ENCODE assay signal across 30 cellular contexts in the genomic region with DNA sequence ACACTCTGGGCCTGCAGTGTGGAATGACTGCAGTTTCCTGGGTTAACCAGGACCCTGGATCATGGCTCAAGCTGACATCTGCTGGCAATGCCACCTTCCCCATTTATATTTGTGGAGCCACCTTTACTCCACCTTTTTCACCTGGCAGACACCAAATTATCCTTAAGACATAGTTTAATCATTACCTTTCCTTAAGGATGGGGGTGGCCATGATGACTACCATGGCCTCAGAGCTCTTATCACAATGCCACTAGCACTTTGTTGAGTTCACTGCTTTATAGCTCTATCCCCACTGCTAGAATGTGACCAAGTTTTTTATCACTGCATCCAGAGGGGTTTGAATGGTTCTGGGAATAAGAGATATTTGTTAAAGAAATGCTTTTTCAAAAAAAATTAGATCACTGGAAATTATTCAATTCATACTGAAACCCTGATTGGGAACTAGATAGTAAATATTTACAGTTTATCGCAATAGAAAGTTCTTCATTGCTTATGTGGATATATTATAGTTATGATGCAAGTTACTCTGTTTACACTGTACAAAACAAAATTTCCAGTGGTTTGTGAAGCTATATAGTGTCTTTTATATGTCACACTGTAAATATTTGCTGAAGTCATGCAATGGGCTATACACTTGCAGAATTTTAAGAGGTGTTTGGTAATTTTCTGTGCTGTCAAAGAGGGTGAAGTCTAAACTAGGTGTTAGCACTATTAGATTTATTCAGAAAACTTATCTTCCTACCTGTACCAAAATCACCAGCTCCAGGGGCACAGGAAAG.
"Had no signal": no experiment of that assay in that cellular context is flagged by ENCODE, and none has a peak within 500 bp of the region (broad histone marks: within the 10 kb centered on the region; RNA-seq: fewer than 3 reads in every experiment).

No MANE protein-coding gene starts in this region.

- H3K27me3 Mint-ChIP-seq: activated B cell treated with CpG ODN at 0.5 μM for 24 hours had no signal

- H3K4me3 ChIP-seq: ascending aorta, breast epithelium, cardiac muscle cell, coronary artery, esophagus muscularis mucosa, gastrocnemius medialis, heart left ventricle had no signal

- H3K27ac ChIP-seq: ascending aorta, breast epithelium, cardiac muscle cell, coronary artery, esophagus muscularis mucosa, foreskin keratinocyte, gastrocnemius medialis, VCaP had no signal

- H3K27ac Mint-ChIP-seq: activated B cell treated with CpG ODN at 0.5 μM for 24 hours; activated CD4-positive, alpha-beta memory T cell treated with anti-CD3 and anti-CD28 coated beads, Interleukin-2, amount 10 ng/mL, durations not matched to agents 7 days and 5 days; activated naive CD4-positive, alpha-beta T cell treated with anti-CD3 and anti-CD28 coated beads, Interleukin-2, amount 10 ng/mL, durations not matched to agents 7 days and 5 days; activated naive CD4-positive, alpha-beta T cell treated with anti-CD3 and anti-CD28 coated beads, Interleukin-2, amount 50 U/mL, for 72 hours; activated naive CD8-positive, alpha-beta T cell treated with anti-CD3 and anti-CD28 coated beads, Interleukin-2, amount 10 ng/mL, durations not matched to agents 7 days and 5 days; activated T-cell treated with anti-CD3 and anti-CD28 coated beads, Interleukin-2, amount 50 U/mL, for 24 hours; activated T-cell treated with anti-CD3 and anti-CD28 coated beads, Interleukin-2, amount 50 U/mL, for 72 hours; brain had no signal

- H3K9me3 ChIP-seq: ascending aorta, gastrocnemius medialis had no signal

- H3K4me1 ChIP-seq: breast epithelium had no signal

- H3K4me1 Mint-ChIP-seq: brain had no signal

- ATAC-seq: activated CD4-positive, CD25-positive, alpha-beta regulatory T cell treated with anti-CD3 and anti-CD28 coated beads, Interleukin-2, amount 50 U/mL, for 24 hours; activated naive CD4-positive, alpha-beta T cell treated with anti-CD3 and anti-CD28 coated beads, Interleukin-2, amount 50 U/mL, for 72 hours; activated T-cell treated with anti-CD3 and anti-CD28 coated beads, Interleukin-2, amount 50 U/mL, for 72 hours; effector memory CD8-positive, alpha-beta T cell; foreskin keratinocyte; gastrocnemius medialis; heart left ventricle had no signal

- DNase-seq: activated B cell treated with CpG ODN at 0.5 μM for 24 hours; activated CD4-positive, alpha-beta memory T cell treated with anti-CD3 and anti-CD28 coated beads, Interleukin-2, amount 10 ng/mL, durations not matched to agents 7 days and 5 days; activated CD4-positive, alpha-beta T cell treated with anti-CD3 and anti-CD28 coated beads for 48 hours; activated CD4-positive, alpha-beta T cell treated with anti-CD3 and anti-CD28 coated beads, Interleukin-2, amount 50 U/mL, for 4 hours; activated CD8-positive, alpha-beta memory T cell treated with anti-CD3 and anti-CD28 coated beads, Interleukin-2, amount 50 U/mL, for 48 hours; activated gamma-delta T cell; activated naive CD4-positive, alpha-beta T cell; activated naive CD4-positive, alpha-beta T cell treated with anti-CD3 and anti-CD28 coated beads, Interleukin-2, amount 10 ng/mL, durations not matched to agents 7 days and 5 days; activated naive CD8-positive, alpha-beta T cell treated with anti-CD3 and anti-CD28 coated beads, Interleukin-2, amount 10 ng/mL, durations not matched to agents 7 days and 5 days; activated T-cell treated with anti-CD3 and anti-CD28 coated beads for 4 hours; activated T-cell treated with anti-CD3 and anti-CD28 coated beads, Interleukin-2, amount 50 U/mL, for 24 hours; activated T-cell treated with anti-CD3 and anti-CD28 coated beads, Interleukin-2, amount 50 U/mL, for 72 hours; central memory CD4-positive, alpha-beta T cell; cerebellar nuclear complex; effector CD4-positive, alpha-beta T cell; effector memory CD8-positive, alpha-beta T cell; erythroblast; foreskin keratinocyte; gastrocnemius medialis; glutamatergic neuron; heart left ventricle had no signal

- H3K4me3 Mint-ChIP-seq: activated B cell treated with CpG ODN at 0.5 μM for 24 hours; activated CD4-positive, alpha-beta memory T cell treated with anti-CD3 and anti-CD28 coated beads, Interleukin-2, amount 10 ng/mL, durations not matched to agents 7 days and 5 days; activated naive CD4-positive, alpha-beta T cell treated with anti-CD3 and anti-CD28 coated beads, Interleukin-2, amount 10 ng/mL, durations not matched to agents 7 days and 5 days; activated naive CD8-positive, alpha-beta T cell treated with anti-CD3 and anti-CD28 coated beads, Interleukin-2, amount 10 ng/mL, durations not matched to agents 7 days and 5 days; activated T-cell treated with anti-CD3 and anti-CD28 coated beads, Interleukin-2, amount 50 U/mL, for 24 hours; activated T-cell treated with anti-CD3 and anti-CD28 coated beads, Interleukin-2, amount 50 U/mL, for 72 hours; brain had no signal

- H3K36me3 Mint-ChIP-seq: brain had no signal
